Comparison of ENCODE assay signal across 23 cellular contexts in genomic region chr10:63057509-63057908, GRCh38.
DNase-seq lines count a peak whose midpoint lies in the region; ATAC-seq, FAIRE-seq and TF ChIP-seq lines count a peak whose summit lies in the region.
"Had no signal": no experiment of that assay in that cellular context is flagged by ENCODE, and none has a peak within 500 bp of the region (broad histone marks: within the 10 kb centered on the region; RNA-seq: fewer than 3 reads in every experiment).

No MANE protein-coding gene starts in this region.

- no peak overlapping the region for H2BK15ac ChIP-seq in H1 (ENCODE audit: low read length)

- H3K79me2 ChIP-seq in GM23338 (replicated peaks; ENCODE audit: insufficient read depth) (no peaks in the 10 kb centered on the region), H1 (ENCODE audit: control insufficient read depth in 1 of 2, insufficient read depth in 2 of 2, low read length in 2 of 2) (no peaks in the 10 kb centered on the region)

- H2BK120ac ChIP-seq in H1 (replicated peaks; ENCODE audit: low read depth, low read length), result no peak overlapping the region

- FAIRE-seq in H1 (lab: Jason Lieb, UNC), result no peak
- FAIRE-seq: D721Med, HepG2 had no signal

- peak; percentile 82 for ATAC-seq in GM23338
- no peak for ATAC-seq in SK-N-SH treated with all-trans-retinoic acid at 6 μM for 48 hours
- ATAC-seq: HepG2 had no signal

- H3K4ac ChIP-seq in H1 (replicated peaks; ENCODE audit: insufficient read length, low read depth, low read length), result no peak overlapping the region

- H3K4me1 Mint-ChIP-seq in GM23338 (peaks cover 11% of the 10 kb centered on the region; the same call in 2 of the 3 replicates), type B pancreatic cell (ENCODE audit: unreplicated experiment) (no peaks in the 10 kb centered on the region)

- H3K9me3 Mint-ChIP-seq in GM23338 (no peaks in the 10 kb centered on the region), type B pancreatic cell (no peaks in the 10 kb centered on the region)
- H3K9me3 Mint-ChIP-seq: CD4-positive, alpha-beta T cell had no signal

- H4K91ac ChIP-seq in H1 (replicated peaks; ENCODE audit: insufficient read length, low read length), result peak overlapping the region; percentile 49

- H3K9ac ChIP-seq in H1 (replicated peaks in 1 of 4; ENCODE audit: extremely low read depth in 1 of 4, low read depth in 3 of 4, low read length in 3 of 4), result no peak overlapping the region
- H3K9ac ChIP-seq: BLaER1 treated with 17β-estradiol and CSF1 and Interleukin-3, amounts not matched to agents 10 nM and 100 nM; GM23248 had no signal

- H3K27ac ChIP-seq in GM23338 (ENCODE audit: low read depth) (no peak overlapping the region), H1 (ENCODE audit: low read depth, low read length) (no peak overlapping the region), mesodermal cell (ENCODE audit: low read depth, low read length, severe bottlenecking) (peak overlapping the region; percentile 41), testis (no peak overlapping the region)
- H3K27ac ChIP-seq: BLaER1 treated with 17β-estradiol and CSF1 and Interleukin-3, amounts not matched to agents 10 nM and 100 nM; GM23248; SJSA1 had no signal

- no peak overlapping the region for H3K23ac ChIP-seq in H1 (ENCODE audit: insufficient read length)

- H3K56ac ChIP-seq in H1 (replicated peaks; ENCODE audit: insufficient read length, low read depth, low read length), result no peak overlapping the region

- H3K27me3 ChIP-seq in GM23338 (ENCODE audit: insufficient read depth) (no peaks in the 10 kb centered on the region), H1 (replicated peaks in 1 of 4; ENCODE audit: control insufficient read depth in 3 of 4, extremely low read depth in 1 of 4, insufficient read depth in 3 of 4, low read length in 3 of 4) (no peaks in the 10 kb centered on the region), testis (no peaks in the 10 kb centered on the region)
- H3K27me3 ChIP-seq: BLaER1 treated with 17β-estradiol and CSF1 and Interleukin-3, amounts not matched to agents 10 nM and 100 nM; SJSA1 had no signal

- POLR2A ChIA-PET in H1 (lab: Charles Lee; ENCODE audit: partially characterized antibody), result no interaction called here

- no peaks in the 10 kb centered on the region for H3F3A ChIP-seq in GM23338 (replicated peaks; ENCODE audit: low read depth)

- H3K4me3 Mint-ChIP-seq in GM23338 (no peak overlapping the region), type B pancreatic cell (no peak overlapping the region)
- H3K4me3 Mint-ChIP-seq: CD4-positive, alpha-beta T cell had no signal

- CTCF ChIA-PET in H1 (lab: Charles Lee; ENCODE audit: partially characterized antibody), result interaction anchor here (0.6 to 1.6 kb wide), 11 partner anchors 11 to 1016 kb away, joined by 3 to 5 read pairs (median 3); no protein-coding TSS in a partner anchor

- WGBS in H1 (ENCODE audit: extremely low coverage in 1 of 2, insufficient coverage in 1 of 2, insufficient read length in 1 of 2, insufficient replicate concordance in 2 of 2, low coverage in 1 of 2, low lambda C conversion rate in 2 of 2, missing lambda C conversion rate in 1 of 2), 2 experiments, result 60% methylated on average over 10 of the region's 10 CpGs; no CpG with 5 or more reads in 1 of the 2 experiments
- WGBS in mesodermal cell (ENCODE audit: insufficient coverage in 2 of 2), 2 experiments, result 86 to 87% methylated on average over 9 of the region's 10 CpGs
- 88 to 92% methylated on average over 10 of the region's 10 CpGs for WGBS in testis, 2 donors

- no peaks in the 10 kb centered on the region for H3K9me2 ChIP-seq in GM23338 (ENCODE audit: insufficient read depth)

- TF ChIP-seq POLR2A in H1 (IDR thresholded peaks at IDR 0.05; ENCODE audit: control extremely low read depth in 1 of 2, low read depth in 2 of 2, low read length in 2 of 2), result no peak
- no peak for TF ChIP-seq POLR2A in testis (IDR thresholded peaks at IDR 0.05)

- H2BK5ac ChIP-seq in H1 (ENCODE audit: low read depth, low read length), result no peak overlapping the region

- DNase-seq in GM23338 (ENCODE audit: low spot score) (peak; percentile 49), H1 (ENCODE audit: low read depth in 1 of 2, low spot score in 2 of 2) (peak in 1 of 2 experiments; percentile 53), type B pancreatic cell (ENCODE audit: extremely low spot score, unreplicated experiment) (no peak), testis (no peak)
- no peak for DNase-seq in stimulated activated CD4-positive, alpha-beta T cell treated with anti-CD3 and anti-CD28 coated beads, Interleukin-4, amount 100 ng/mL, for 4 hours
- DNase-seq: AML-193; CD4-positive, alpha-beta T cell; GM23248; HCEC 1CT; KBM-7; NCI-H1105 treated with DMSO at 0.1 percent for 48 hours; NCI-H1694; NCI-H2029 treated with DMSO at 0.1 percent for 48 hours; NCI-H2227 treated with DMSO at 0.1 percent for 48 hours; NCI-H526 treated with DMSO at 0.1 percent for 48 hours; Right ventricle myocardium superior; RPMI8226 had no signal

- no peak overlapping the region for H2AK5ac ChIP-seq in H1 (ENCODE audit: low read depth, low read length)

- intact Hi-C loops in testis (cut with DNase I; ENCODE audit: low total_unique reads), result no loop called here

- TF ChIP-seq EP300 in H1 (IDR thresholded peaks at IDR 0.05; ENCODE audit: borderline replicate concordance in 1 of 2, low read depth in 2 of 2, low read length in 2 of 2), result no peak

- H3K36me3 Mint-ChIP-seq in GM23338 (ENCODE audit: low read depth) (no peaks in the 10 kb centered on the region), type B pancreatic cell (no peaks in the 10 kb centered on the region)

- H3K4me1 ChIP-seq in GM23338 (ENCODE audit: insufficient read depth) (peaks cover 10% of the 10 kb centered on the region; the same call in 1 of the 2 replicates), H1 (replicated peaks in 1 of 4; ENCODE audit: control insufficient read depth in 3 of 4, insufficient read depth in 4 of 4, low read length in 3 of 4) (peaks cover 0 to 9% (median 0%) of the 10 kb centered on the region in 4 experiments; a peak in 1 of 7 replicates), mesodermal cell (ENCODE audit: control insufficient read depth, insufficient read depth, low read length, poor library complexity, severe bottlenecking) (peaks cover 7% of the 10 kb centered on the region), testis (no peaks in the 10 kb centered on the region)
- H3K4me1 ChIP-seq: BLaER1 treated with 17β-estradiol and CSF1 and Interleukin-3, amounts not matched to agents 10 nM and 100 nM; SJSA1 had no signal

- H2BK12ac ChIP-seq in H1 (ENCODE audit: low read depth, low read length), result no peak overlapping the region

- H3K23me2 ChIP-seq in H1 (ENCODE audit: low read depth, low read length), result no peaks in the 10 kb centered on the region

- H3K9me3 ChIP-seq in H1 (ENCODE audit: insufficient read depth in 2 of 2, low read depth in 1 of 2, low read length in 1 of 2), result no peaks in the 10 kb centered on the region
- H3K9me3 ChIP-seq in mesodermal cell (ENCODE audit: control insufficient read depth, low read length), result no peaks in the 10 kb centered on the region
- no peaks in the 10 kb centered on the region for H3K9me3 ChIP-seq in testis
- H3K9me3 ChIP-seq: BLaER1 treated with 17β-estradiol and CSF1 and Interleukin-3, amounts not matched to agents 10 nM and 100 nM; SJSA1 had no signal

- H3K4me2 ChIP-seq in GM23338, result no peak overlapping the region
- H3K4me2 ChIP-seq in H1 (ENCODE audit: insufficient read depth in 1 of 2, low read depth in 2 of 2, low read length in 2 of 2), result no peak overlapping the region
- H3K4me2 ChIP-seq: BLaER1 treated with 17β-estradiol and CSF1 and Interleukin-3, amounts not matched to agents 10 nM and 100 nM had no signal

- H2AFZ ChIP-seq in GM23338 (peak overlapping the region; percentile 97), H1 (ENCODE audit: low read length) (peak overlapping the region; percentile 73)
- H2AFZ ChIP-seq: GM23248 had no signal

- no peak overlapping the region for H3K14ac ChIP-seq in H1 (ENCODE audit: insufficient read length)

- no peak; a peak in 1 of 4 replicates for TF ChIP-seq RAD21 in H1 (IDR thresholded peaks at IDR 0.05 in 1 of 2, conservative IDR thresholded peaks at IDR 0.05 in 1 of 2; ENCODE audit: low read depth in 2 of 2, low read length in 2 of 2)

- H3K27ac Mint-ChIP-seq in GM23338, result no peak overlapping the region
- no peak overlapping the region for H3K27ac Mint-ChIP-seq in type B pancreatic cell
- H3K27ac Mint-ChIP-seq: CD4-positive, alpha-beta T cell had no signal

- no peaks in the 10 kb centered on the region for H4K20me1 ChIP-seq in GM23338 (replicated peaks; ENCODE audit: insufficient read depth)
- no peaks in the 10 kb centered on the region for H4K20me1 ChIP-seq in H1 (replicated peaks in 1 of 2; ENCODE audit: control insufficient read depth in 1 of 2, insufficient read depth in 2 of 2, low read length in 2 of 2)
- H4K20me1 ChIP-seq: BLaER1 treated with 17β-estradiol and CSF1 and Interleukin-3, amounts not matched to agents 10 nM and 100 nM had no signal

- peak overlapping the region; percentile 68; the same call in 1 of the 2 replicates for H4K8ac ChIP-seq in H1 (ENCODE audit: extremely low read depth, insufficient read depth, low read length)

- H3K4me3 ChIP-seq in GM23338, result no peak overlapping the region
- H3K4me3 ChIP-seq in H1 (ENCODE audit: extremely low read depth in 1 of 4, insufficient read depth in 2 of 4, low read depth in 3 of 4, low read length in 4 of 4), result no peak overlapping the region
- no peak overlapping the region for H3K4me3 ChIP-seq in mesodermal cell (ENCODE audit: extremely low read depth, insufficient read depth, low read length, poor library complexity, severe bottlenecking)
- H3K4me3 ChIP-seq in testis, result no peak overlapping the region
- H3K4me3 ChIP-seq: BLaER1 treated with 17β-estradiol and CSF1 and Interleukin-3, amounts not matched to agents 10 nM and 100 nM; GM23248; SJSA1 had no signal

- H3K18ac ChIP-seq in H1 (ENCODE audit: extremely low read depth, low read length), result 0 out of 2 replicates have a peak overlapping the region, but pooled peaks have one; percentile 57

- H3K27me3 Mint-ChIP-seq in GM23338 (ENCODE audit: insufficient read depth, low read depth, poor library complexity) (no peaks in the 10 kb centered on the region), type B pancreatic cell (no peaks in the 10 kb centered on the region)

- H4K5ac ChIP-seq in H1 (ENCODE audit: insufficient read length, low read depth, low read length), result no peak overlapping the region

- no peaks in the 10 kb centered on the region for H3K36me3 ChIP-seq in GM23338 (ENCODE audit: insufficient read depth)
- no peaks in the 10 kb centered on the region for H3K36me3 ChIP-seq in H1 (ENCODE audit: control insufficient read depth in 2 of 4, insufficient read depth in 4 of 4, low read length in 3 of 4)
- H3K36me3 ChIP-seq in mesodermal cell (ENCODE audit: control insufficient read depth, insufficient read depth, low read length), result no peaks in the 10 kb centered on the region
- no peaks in the 10 kb centered on the region for H3K36me3 ChIP-seq in testis (ENCODE audit: low read depth, missing control alignments)
- H3K36me3 ChIP-seq: BLaER1 treated with 17β-estradiol and CSF1 and Interleukin-3, amounts not matched to agents 10 nM and 100 nM; SJSA1 had no signal

- H2BK20ac ChIP-seq in H1 (ENCODE audit: low read length), result no peak overlapping the region

- no peaks in the 10 kb centered on the region for H3K79me1 ChIP-seq in H1 (ENCODE audit: low read depth, low read length)

- peak in 1 of 2 experiments; percentile 13; a peak in 1 of 4 replicates for TF ChIP-seq CTCF in GM23338 (conservative IDR thresholded peaks at IDR 0.05; ENCODE audit: low read depth in 2 of 2)
- peak in 1 of 3 experiments; percentile 16; a peak in 1 of 4 replicates for TF ChIP-seq CTCF in H1 (IDR thresholded peaks at IDR 0.05; ENCODE audit: control extremely low read depth in 1 of 3, insufficient read depth in 1 of 3, low read depth in 1 of 3, low read length in 3 of 3)
- TF ChIP-seq CTCF in type B pancreatic cell (conservative IDR thresholded peaks at IDR 0.05), result peak; percentile 43
- no peak for TF ChIP-seq CTCF in testis (IDR thresholded peaks at IDR 0.05)
